ENCODE assay signal across 9 cellular contexts in genomic region chr9:15299374-15299939, GRCh38.
A peak's percentile ranks its signal among the peaks of the same experiment; 100 is the strongest.
DNase-seq lines count a peak whose midpoint lies in the region; ATAC-seq lines count a peak whose summit lies in the region.
"Had no signal": no experiment of that assay in that cellular context is flagged by ENCODE, and none has a peak within 500 bp of the region (broad histone marks: within the 10 kb centered on the region; RNA-seq: fewer than 3 reads in every experiment).

No MANE protein-coding gene starts in this region.

- peak; percentile 46 for DNase-seq in activated T-cell treated with anti-CD3 and anti-CD28 coated beads for 48 hours (ENCODE audit: low read depth)
- DNase-seq in stimulated activated CD4-positive, alpha-beta T cell treated with anti-CD3 and anti-CD28 coated beads, Interleukin-2, amount 100 ng/mL, for 24 hours, result peak; percentile 64 to 65
- no peak for DNase-seq in SKM-1 treated with dmso at 0.1 percent for 144 hours (lab: John Stamatoyannopoulos, UW; ENCODE audit: unreplicated experiment)
- DNase-seq in HuH-7.5 (ENCODE audit: low spot score), result no peak
- no peak for DNase-seq in NCI-H446 (lab: John Stamatoyannopoulos, UW)
- DNase-seq in retina, result no peak
- DNase-seq: heart left ventricle had no signal

- peak; percentile 89 for ATAC-seq in GM19438 (IDR thresholded peaks at IDR 0.05; ENCODE audit: low read depth, unreplicated experiment)
- peak; percentile 67 for ATAC-seq in HG03342 (IDR thresholded peaks at IDR 0.05; ENCODE audit: unreplicated experiment)

Comparison
In these comparisons a context has a peak if more than half of its experiments do, and no peak if none do; other contexts are left out.
1. DNase-seq: peak in activated T-cell treated with anti-CD3 and anti-CD28 coated beads for 48 hours (single experiment) and stimulated activated CD4-positive, alpha-beta T cell treated with anti-CD3 and anti-CD28 coated beads, Interleukin-2, amount 100 ng/mL, for 24 hours (2 of 2); none in SKM-1 treated with dmso at 0.1 percent for 144 hours (single experiment), HuH-7.5 (single experiment), NCI-H446 (0 of 2) and retina (single experiment).